22 cellular contexts compared by ENCODE assay signal in the genomic region with DNA sequence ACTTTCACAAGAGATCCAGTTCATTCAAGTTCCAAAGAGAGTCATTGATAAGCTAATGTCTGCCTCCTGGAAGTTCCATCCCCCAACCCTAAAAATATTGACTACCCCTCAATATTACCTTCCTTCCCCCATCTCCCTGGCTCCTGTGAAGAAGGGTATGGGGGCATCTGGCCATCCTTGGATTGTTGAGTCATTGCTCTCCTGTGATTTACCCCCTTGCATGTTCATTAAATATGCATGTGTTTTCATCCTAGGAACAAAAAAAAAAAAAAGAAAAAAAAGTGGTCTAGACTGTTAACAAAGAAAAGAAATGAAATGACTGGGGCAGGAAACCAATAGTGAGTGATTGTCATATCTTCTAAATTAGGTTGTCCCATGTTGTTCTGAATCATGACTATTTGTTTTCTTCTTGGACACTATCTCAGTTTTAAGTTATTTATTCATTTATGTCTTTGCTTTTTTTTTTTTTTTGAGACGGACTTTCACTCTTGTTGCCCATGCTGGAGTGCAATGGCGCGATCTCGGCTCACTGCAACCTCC. TPM values are rescaled to one million over a fixed set of nuclear protein-coding genes. Genes with fewer than 3 reads are reported as not detected.
DNase-seq lines count a peak whose midpoint lies in the region; ATAC-seq and TF ChIP-seq lines count a peak whose summit lies in the region.
"Had no signal": no experiment of that assay in that cellular context is flagged by ENCODE, and none has a peak within 500 bp of the region (broad histone marks: within the 10 kb centered on the region; RNA-seq: fewer than 3 reads in every experiment).

No MANE protein-coding gene starts in this region.

- no peak overlapping the region for H4K8ac ChIP-seq in H9 (replicated peaks; ENCODE audit: insufficient read length, low read depth, low read length)

- no peak overlapping the region for H2BK20ac ChIP-seq in H9 (ENCODE audit: low read depth, low read length, poor library complexity, severe bottlenecking)

- no peak overlapping the region for H3K4ac ChIP-seq in H9 (ENCODE audit: low read depth, low read length)

- no peak overlapping the region for H3K56ac ChIP-seq in H9 (ENCODE audit: insufficient read length, low read depth, low read length)

- no peak overlapping the region for H4K91ac ChIP-seq in H9 (ENCODE audit: insufficient read length, low read depth, low read length)

- no peak overlapping the region for H3K4me2 ChIP-seq in H9 (ENCODE audit: insufficient read depth, insufficient read length, low read length)

- no peaks in the 10 kb centered on the region for H3K27me3 ChIP-seq in H9 (ENCODE audit: insufficient read depth, low read length)

- H2BK15ac ChIP-seq in H9 (ENCODE audit: low read depth, low read length): no peak overlapping the region

- H3K9ac ChIP-seq in H9 (ENCODE audit: extremely low read depth, insufficient read length, low read length): no peak overlapping the region

- H2AFZ ChIP-seq in H9 (ENCODE audit: low read length): no peak overlapping the region

- no peak overlapping the region for H2BK120ac ChIP-seq in H9 (ENCODE audit: low read depth, low read length, poor library complexity, severe bottlenecking)

- no peak overlapping the region for H3K27ac Mint-ChIP-seq in activated CD8-positive, alpha-beta T cell treated with anti-CD3 and anti-CD28 coated beads for 36 hours
- H3K27ac Mint-ChIP-seq in activated CD8-positive, alpha-beta T cell treated with anti-CD3 and anti-CD28 coated beads, Interleukin-2, amount 10 ng/mL, durations not matched to agents 7 days and 5 days: no peak overlapping the region
- H3K27ac Mint-ChIP-seq in activated naive CD8-positive, alpha-beta T cell treated with anti-CD3 and anti-CD28 coated beads, Interleukin-2, amount 50 U/mL, for 24 hours: peak overlapping the region; percentile 60
- no peak overlapping the region for H3K27ac Mint-ChIP-seq in activated naive CD8-positive, alpha-beta T cell treated with anti-CD3 and anti-CD28 coated beads for 36 hours
- H3K27ac Mint-ChIP-seq in activated CD4-positive, alpha-beta memory T cell treated with anti-CD3 and anti-CD28 coated beads for 36 hours: peak overlapping the region; percentile 87
- H3K27ac Mint-ChIP-seq in H9: no peak overlapping the region
- H3K27ac Mint-ChIP-seq: CD8-positive, alpha-beta memory T cell; HFFc6 had no signal

- no peaks in the 10 kb centered on the region for H4K20me1 ChIP-seq in H9 (ENCODE audit: control insufficient read depth, insufficient read depth, insufficient read length)

- DNase-seq in activated CD8-positive, alpha-beta T cell treated with anti-CD3 and anti-CD28 coated beads for 36 hours: no peak
- DNase-seq in activated CD8-positive, alpha-beta T cell treated with anti-CD3 and anti-CD28 coated beads, Interleukin-2, amount 10 ng/mL, durations not matched to agents 7 days and 5 days: no peak
- no peak for DNase-seq in activated naive CD8-positive, alpha-beta T cell treated with anti-CD3 and anti-CD28 coated beads, Interleukin-2, amount 50 U/mL, for 24 hours
- no peak for DNase-seq in activated naive CD8-positive, alpha-beta T cell treated with anti-CD3 and anti-CD28 coated beads for 36 hours
- DNase-seq in activated CD4-positive, alpha-beta memory T cell treated with anti-CD3 and anti-CD28 coated beads for 36 hours: no peak
- no peak for DNase-seq in H9
- DNase-seq: Calu3; CD8-positive, alpha-beta memory T cell; GDM1; H7; HFFc6; Karpas-422; NCI-H1694; NCI-H2081; NCI-H2171; NCI-H345; NCI-H524; NCI-H774; NK-92 treated with Interleukin-12 subunit alpha and Interleukin-12 subunit beta, amount 100 ng/mL, for 24 hours; SIG-M5 had no signal

- H3K18ac ChIP-seq in H9 (ENCODE audit: insufficient read length, low read depth, low read length): no peak overlapping the region

- H3K4me1 Mint-ChIP-seq in activated CD8-positive, alpha-beta T cell treated with anti-CD3 and anti-CD28 coated beads for 36 hours (ENCODE audit: low read depth): peaks cover 33% of the 10 kb centered on the region
- peaks cover 10% of the 10 kb centered on the region for H3K4me1 Mint-ChIP-seq in activated CD8-positive, alpha-beta T cell treated with anti-CD3 and anti-CD28 coated beads, Interleukin-2, amount 10 ng/mL, durations not matched to agents 7 days and 5 days (ENCODE audit: low read depth)
- peaks cover 42% of the 10 kb centered on the region for H3K4me1 Mint-ChIP-seq in activated naive CD8-positive, alpha-beta T cell treated with anti-CD3 and anti-CD28 coated beads, Interleukin-2, amount 50 U/mL, for 24 hours
- peaks cover 19% of the 10 kb centered on the region for H3K4me1 Mint-ChIP-seq in activated naive CD8-positive, alpha-beta T cell treated with anti-CD3 and anti-CD28 coated beads for 36 hours
- peaks cover 66% of the 10 kb centered on the region for H3K4me1 Mint-ChIP-seq in activated CD4-positive, alpha-beta memory T cell treated with anti-CD3 and anti-CD28 coated beads for 36 hours (ENCODE audit: low read depth)
- H3K4me1 Mint-ChIP-seq in H9: peaks cover 4 to 10% of the 10 kb centered on the region in 2 experiments; a peak in 2 of 4 replicates

- ATAC-seq in activated CD8-positive, alpha-beta T cell treated with anti-CD3 and anti-CD28 coated beads for 36 hours: peak; percentile 61
- ATAC-seq in activated CD8-positive, alpha-beta T cell treated with anti-CD3 and anti-CD28 coated beads, Interleukin-2, amount 10 ng/mL, durations not matched to agents 7 days and 5 days: no peak
- peak; percentile 40 for ATAC-seq in activated naive CD8-positive, alpha-beta T cell treated with anti-CD3 and anti-CD28 coated beads, Interleukin-2, amount 50 U/mL, for 24 hours
- no peak for ATAC-seq in GM21526 (IDR thresholded peaks at IDR 0.05; ENCODE audit: low FRiP score, unreplicated experiment)

- H2BK5ac ChIP-seq in H9 (ENCODE audit: insufficient read length, low read length): no peak overlapping the region

- WGBS in H9 (ENCODE audit: extremely low coverage, insufficient read length, low lambda C conversion rate): no CpG with 5 or more reads among the region's 4 CpGs

- H3K79me1 ChIP-seq in H9 (ENCODE audit: insufficient read depth, low read depth, low read length, poor library complexity, severe bottlenecking): no peaks in the 10 kb centered on the region

- peaks cover 25% of the 10 kb centered on the region for H3K9me3 ChIP-seq in H9 (ENCODE audit: control insufficient read depth, low read depth, low read length)

- H3K23me2 ChIP-seq in H9 (ENCODE audit: insufficient read length, low read depth, low read length, poor library complexity, severe bottlenecking): no peaks in the 10 kb centered on the region

- peaks cover 11% of the 10 kb centered on the region for H3K36me3 Mint-ChIP-seq in activated CD8-positive, alpha-beta T cell treated with anti-CD3 and anti-CD28 coated beads for 36 hours (ENCODE audit: low read depth)
- no peaks in the 10 kb centered on the region for H3K36me3 Mint-ChIP-seq in activated CD8-positive, alpha-beta T cell treated with anti-CD3 and anti-CD28 coated beads, Interleukin-2, amount 10 ng/mL, durations not matched to agents 7 days and 5 days (ENCODE audit: low read depth)
- peaks cover 8% of the 10 kb centered on the region for H3K36me3 Mint-ChIP-seq in activated naive CD8-positive, alpha-beta T cell treated with anti-CD3 and anti-CD28 coated beads, Interleukin-2, amount 50 U/mL, for 24 hours (ENCODE audit: low read depth)
- peaks cover 10% of the 10 kb centered on the region for H3K36me3 Mint-ChIP-seq in activated naive CD8-positive, alpha-beta T cell treated with anti-CD3 and anti-CD28 coated beads for 36 hours
- H3K36me3 Mint-ChIP-seq in activated CD4-positive, alpha-beta memory T cell treated with anti-CD3 and anti-CD28 coated beads for 36 hours: peaks cover 27% of the 10 kb centered on the region
- H3K36me3 Mint-ChIP-seq in H9 (ENCODE audit: insufficient read depth in 1 of 3, low read depth in 3 of 3): peaks cover 0 to 3% (median 3%) of the 10 kb centered on the region in 3 experiments; a peak in 2 of 7 replicates
- H3K36me3 Mint-ChIP-seq: CD8-positive, alpha-beta memory T cell had no signal

- TF ChIP-seq CTCF in activated CD8-positive, alpha-beta T cell treated with anti-CD3 and anti-CD28 coated beads for 36 hours (IDR thresholded peaks at IDR 0.05): no peak
- TF ChIP-seq CTCF in H9 (conservative IDR thresholded peaks at IDR 0.05): no peak

- H3K14ac ChIP-seq in H9 (ENCODE audit: insufficient read depth, low read length): no peak overlapping the region

- H2BK12ac ChIP-seq in H9 (ENCODE audit: insufficient read length, low read depth, low read length): no peak overlapping the region

- H3K23ac ChIP-seq in H9 (ENCODE audit: insufficient read length, low read depth, low read length): no peak overlapping the region

- intact Hi-C loops in activated CD8-positive, alpha-beta T cell treated with anti-CD3 and anti-CD28 coated beads for 36 hours (cut with micrococcal nuclease): no loop called here
- intact Hi-C loops in activated CD4-positive, alpha-beta memory T cell treated with anti-CD3 and anti-CD28 coated beads for 36 hours (cut with micrococcal nuclease): loop anchor here (1.0 kb wide), 1 partner anchor 22 kb away; no protein-coding TSS in a partner anchor

- H3K4me1 ChIP-seq in H9 (ENCODE audit: insufficient read depth, low read length): no peaks in the 10 kb centered on the region

- H3K27me3 Mint-ChIP-seq in activated CD8-positive, alpha-beta T cell treated with anti-CD3 and anti-CD28 coated beads for 36 hours: no peaks in the 10 kb centered on the region
- H3K27me3 Mint-ChIP-seq in activated CD8-positive, alpha-beta T cell treated with anti-CD3 and anti-CD28 coated beads, Interleukin-2, amount 10 ng/mL, durations not matched to agents 7 days and 5 days (ENCODE audit: low read depth): no peaks in the 10 kb centered on the region
- H3K27me3 Mint-ChIP-seq in activated naive CD8-positive, alpha-beta T cell treated with anti-CD3 and anti-CD28 coated beads, Interleukin-2, amount 50 U/mL, for 24 hours: no peaks in the 10 kb centered on the region
- H3K27me3 Mint-ChIP-seq in activated naive CD8-positive, alpha-beta T cell treated with anti-CD3 and anti-CD28 coated beads for 36 hours: no peaks in the 10 kb centered on the region
- no peaks in the 10 kb centered on the region for H3K27me3 Mint-ChIP-seq in activated CD4-positive, alpha-beta memory T cell treated with anti-CD3 and anti-CD28 coated beads for 36 hours
- H3K27me3 Mint-ChIP-seq in H9 (ENCODE audit: low read depth): peaks cover 2% of the 10 kb centered on the region; the same call in 1 of the 2 replicates

- H4K5ac ChIP-seq in H9 (ENCODE audit: insufficient read length, low read depth, low read length): no peak overlapping the region

- H3K9me3 Mint-ChIP-seq in activated CD8-positive, alpha-beta T cell treated with anti-CD3 and anti-CD28 coated beads for 36 hours: peaks cover 2% of the 10 kb centered on the region
- no peaks in the 10 kb centered on the region for H3K9me3 Mint-ChIP-seq in activated CD8-positive, alpha-beta T cell treated with anti-CD3 and anti-CD28 coated beads, Interleukin-2, amount 10 ng/mL, durations not matched to agents 7 days and 5 days (ENCODE audit: insufficient read depth)
- no peaks in the 10 kb centered on the region for H3K9me3 Mint-ChIP-seq in activated naive CD8-positive, alpha-beta T cell treated with anti-CD3 and anti-CD28 coated beads, Interleukin-2, amount 50 U/mL, for 24 hours
- peaks cover 2% of the 10 kb centered on the region for H3K9me3 Mint-ChIP-seq in activated naive CD8-positive, alpha-beta T cell treated with anti-CD3 and anti-CD28 coated beads for 36 hours
- no peaks in the 10 kb centered on the region for H3K9me3 Mint-ChIP-seq in activated CD4-positive, alpha-beta memory T cell treated with anti-CD3 and anti-CD28 coated beads for 36 hours
- H3K9me3 Mint-ChIP-seq in H9: peaks cover 66 to 77% of the 10 kb centered on the region in 2 experiments
- H3K9me3 Mint-ChIP-seq: CD8-positive, alpha-beta memory T cell; HFFc6 had no signal

- CTCF ChIA-PET in activated CD8-positive, alpha-beta T cell treated with anti-CD3 and anti-CD28 coated beads for 36 hours (lab: Charles Lee): no interaction called here
- CTCF ChIA-PET in activated CD8-positive, alpha-beta T cell treated with anti-CD3 and anti-CD28 coated beads, Interleukin-2, amount 10 ng/mL, durations not matched to agents 7 days and 5 days (lab: Charles Lee): no interaction called here
- CTCF ChIA-PET in activated CD4-positive, alpha-beta memory T cell treated with anti-CD3 and anti-CD28 coated beads for 36 hours (lab: Charles Lee): no interaction called here

- no peak overlapping the region for H2AK5ac ChIP-seq in H9 (ENCODE audit: insufficient read length, low read length)

- no peaks in the 10 kb centered on the region for H3K79me2 ChIP-seq in H9 (ENCODE audit: insufficient read depth, low read length)

- POLR2A ChIA-PET in activated CD8-positive, alpha-beta T cell treated with anti-CD3 and anti-CD28 coated beads for 36 hours (lab: Charles Lee): interaction anchor here (1.0 kb wide), 1 partner anchor 11 kb away, joined by 3 read pairs; no protein-coding TSS in a partner anchor
- POLR2A ChIA-PET in activated CD8-positive, alpha-beta T cell treated with anti-CD3 and anti-CD28 coated beads, Interleukin-2, amount 10 ng/mL, durations not matched to agents 7 days and 5 days (lab: Charles Lee): interaction anchor here (0.6 kb wide), 1 partner anchor 52 kb away, joined by 4 read pairs; a partner anchor contains a TSS
- POLR2A ChIA-PET in activated CD4-positive, alpha-beta memory T cell treated with anti-CD3 and anti-CD28 coated beads for 36 hours (lab: Charles Lee): interaction anchor here (0.7 to 1.5 kb wide), 3 partner anchors 24 to 52 kb away, joined by 3 to 4 read pairs (median 4); a partner anchor contains a TSS

- no peak overlapping the region for H3K4me3 Mint-ChIP-seq in activated CD8-positive, alpha-beta T cell treated with anti-CD3 and anti-CD28 coated beads for 36 hours
- H3K4me3 Mint-ChIP-seq in activated CD8-positive, alpha-beta T cell treated with anti-CD3 and anti-CD28 coated beads, Interleukin-2, amount 10 ng/mL, durations not matched to agents 7 days and 5 days: no peak overlapping the region
- no peak overlapping the region for H3K4me3 Mint-ChIP-seq in activated naive CD8-positive, alpha-beta T cell treated with anti-CD3 and anti-CD28 coated beads, Interleukin-2, amount 50 U/mL, for 24 hours
- no peak overlapping the region for H3K4me3 Mint-ChIP-seq in activated naive CD8-positive, alpha-beta T cell treated with anti-CD3 and anti-CD28 coated beads for 36 hours
- H3K4me3 Mint-ChIP-seq in activated CD4-positive, alpha-beta memory T cell treated with anti-CD3 and anti-CD28 coated beads for 36 hours: peak overlapping the region; percentile 13
- no peak overlapping the region for H3K4me3 Mint-ChIP-seq in H9
- H3K4me3 Mint-ChIP-seq: CD8-positive, alpha-beta memory T cell; HFFc6 had no signal

- H3T11ph ChIP-seq in H9 (ENCODE audit: low read length): no peak overlapping the region

- H3K27ac ChIP-seq in H9 (ENCODE audit: insufficient read length, low read depth, low read length): no peak overlapping the region
- H3K27ac ChIP-seq: C4-2B had no signal

RNA-seq across cellular contexts. Expression of a gene that starts 51.9 kb away (rescaled TPM):
- total RNA-seq in activated CD8-positive, alpha-beta T cell treated with anti-CD3 and anti-CD28 coated beads for 36 hours: 100 to 1,000 TPM; 376 to 384 TPM
- total RNA-seq in activated CD8-positive, alpha-beta T cell treated with anti-CD3 and anti-CD28 coated beads, Interleukin-2, amount 10 ng/mL, durations not matched to agents 7 days and 5 days: 100 to 1,000 TPM; 223 to 231 TPM
- total RNA-seq in activated naive CD8-positive, alpha-beta T cell treated with anti-CD3 and anti-CD28 coated beads for 36 hours: 100 to 1,000 TPM; 261 to 273 TPM
- 100 to 1,000 TPM; 544 to 560 TPM for total RNA-seq in activated CD4-positive, alpha-beta memory T cell treated with anti-CD3 and anti-CD28 coated beads for 36 hours
- 206 and 230 TPM in 2 replicates for total RNA-seq in H9 (2021)

Comparison
In these comparisons a context has a peak if more than half of its experiments do, and no peak if none do; other contexts are left out.
1. ATAC-seq: peak in activated CD8-positive, alpha-beta T cell treated with anti-CD3 and anti-CD28 coated beads for 36 hours (single experiment) and activated naive CD8-positive, alpha-beta T cell treated with anti-CD3 and anti-CD28 coated beads, Interleukin-2, amount 50 U/mL, for 24 hours (single experiment); none in activated CD8-positive, alpha-beta T cell treated with anti-CD3 and anti-CD28 coated beads, Interleukin-2, amount 10 ng/mL, durations not matched to agents 7 days and 5 days (single experiment) and GM21526 (single experiment).
2. H3K27ac Mint-ChIP-seq: peak in activated naive CD8-positive, alpha-beta T cell treated with anti-CD3 and anti-CD28 coated beads, Interleukin-2, amount 50 U/mL, for 24 hours (single experiment) and activated CD4-positive, alpha-beta memory T cell treated with anti-CD3 and anti-CD28 coated beads for 36 hours (single experiment); none in activated CD8-positive, alpha-beta T cell treated with anti-CD3 and anti-CD28 coated beads for 36 hours (single experiment), activated CD8-positive, alpha-beta T cell treated with anti-CD3 and anti-CD28 coated beads, Interleukin-2, amount 10 ng/mL, durations not matched to agents 7 days and 5 days (single experiment), activated naive CD8-positive, alpha-beta T cell treated with anti-CD3 and anti-CD28 coated beads for 36 hours (single experiment) and H9 (0 of 3).